In the genomic region with DNA sequence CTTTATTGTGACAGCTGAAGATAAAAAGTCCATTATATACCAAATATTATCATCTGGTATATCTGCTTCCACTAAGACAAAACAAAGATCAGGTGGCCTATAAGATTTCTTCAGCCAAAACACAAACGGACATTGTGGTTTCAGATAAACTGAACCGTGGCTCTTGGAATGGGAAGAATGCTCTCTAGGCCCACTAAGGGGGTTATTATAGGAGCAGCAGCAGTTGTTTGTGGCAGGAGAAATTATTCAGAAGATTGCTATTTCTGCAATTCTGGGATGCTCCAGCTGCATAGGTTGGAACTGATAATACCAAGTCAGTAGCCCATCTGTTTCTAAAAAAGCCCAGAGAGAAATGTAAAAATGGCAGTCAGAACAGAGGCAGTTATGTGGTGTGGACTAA, we compare ENCODE assay signal across 17 cellular contexts.
DNase-seq lines count a peak whose midpoint lies in the region; ATAC-seq and TF ChIP-seq lines count a peak whose summit lies in the region.
"Had no signal": no experiment of that assay in that cellular context is flagged by ENCODE, and none has a peak within 500 bp of the region (broad histone marks: within the 10 kb centered on the region; RNA-seq: fewer than 3 reads in every experiment).

No MANE protein-coding gene starts in this region.

- no peaks in the 10 kb centered on the region for H3K36me3 Mint-ChIP-seq in activated naive CD8-positive, alpha-beta T cell treated with anti-CD3 and anti-CD28 coated beads, Interleukin-2, amount 50 U/mL, for 24 hours (ENCODE audit: low read depth)

- no peak for TF ChIP-seq CTCF in AG10803 (conservative IDR thresholded peaks at IDR 0.05; ENCODE audit: low read length)

- ATAC-seq in SK-N-SH treated with all-trans-retinoic acid at 6 μM for 48 hours (peak; percentile 96), HG02852 (IDR thresholded peaks at IDR 0.05; ENCODE audit: unreplicated experiment) (no peak)
- ATAC-seq in activated naive CD8-positive, alpha-beta T cell treated with anti-CD3 and anti-CD28 coated beads, Interleukin-2, amount 50 U/mL, for 24 hours, result no peak
- ATAC-seq: psoas muscle had no signal

- no peak overlapping the region for H3K27ac Mint-ChIP-seq in activated naive CD8-positive, alpha-beta T cell treated with anti-CD3 and anti-CD28 coated beads, Interleukin-2, amount 50 U/mL, for 24 hours

- no peaks in the 10 kb centered on the region for H3K9me3 Mint-ChIP-seq in activated naive CD8-positive, alpha-beta T cell treated with anti-CD3 and anti-CD28 coated beads, Interleukin-2, amount 50 U/mL, for 24 hours

- H3K4me3 Mint-ChIP-seq in activated naive CD8-positive, alpha-beta T cell treated with anti-CD3 and anti-CD28 coated beads, Interleukin-2, amount 50 U/mL, for 24 hours, result no peak overlapping the region

- no peak overlapping the region for H3K4me3 ChIP-seq in AG10803 (ENCODE audit: low read length)
- H3K4me3 ChIP-seq: esophagus squamous epithelium, psoas muscle had no signal

- H3K4me1 Mint-ChIP-seq in activated naive CD8-positive, alpha-beta T cell treated with anti-CD3 and anti-CD28 coated beads, Interleukin-2, amount 50 U/mL, for 24 hours, result no peaks in the 10 kb centered on the region

- H3K27me3 Mint-ChIP-seq in activated naive CD8-positive, alpha-beta T cell treated with anti-CD3 and anti-CD28 coated beads, Interleukin-2, amount 50 U/mL, for 24 hours, result peaks cover 11% of the 10 kb centered on the region

- peak; percentile 89 for DNase-seq in AG10803 (ENCODE audit: low read depth)
- peak; percentile 39 for DNase-seq in HCEC 1CT
- peak; percentile 91 for DNase-seq in islet precursor cell
- DNase-seq in NCI-H526 treated with DMSO at 0.1 percent for 48 hours (lab: John Stamatoyannopoulos, UW), result no peak
- no peak for DNase-seq in activated naive CD8-positive, alpha-beta T cell treated with anti-CD3 and anti-CD28 coated beads, Interleukin-2, amount 50 U/mL, for 24 hours
- no peak for DNase-seq in NCI-H1048 (lab: John Stamatoyannopoulos, UW)
- DNase-seq: activated CD8-positive, alpha-beta memory T cell treated with anti-CD3 and anti-CD28 coated beads for 24 hours; activated naive CD4-positive, alpha-beta T cell; esophagus squamous epithelium; GOT3; NCI-H1417 treated with DMSO at 0.1 percent for 48 hours; NCI-H69; psoas muscle; stimulated activated CD4-positive, alpha-beta T cell treated with anti-CD3 and anti-CD28 coated beads, Interleukin-4, amount 100 ng/mL, for 24 hours; stimulated activated naive CD4-positive, alpha-beta T cell had no signal

TF ChIP-seq in SK-N-SH treated with all-trans-retinoic acid at 6 μM for 48 hours, 23 proteins besides CTCF, POLR2A, EP300 and RAD21:
- TF ChIP-seq, protein P1, sequence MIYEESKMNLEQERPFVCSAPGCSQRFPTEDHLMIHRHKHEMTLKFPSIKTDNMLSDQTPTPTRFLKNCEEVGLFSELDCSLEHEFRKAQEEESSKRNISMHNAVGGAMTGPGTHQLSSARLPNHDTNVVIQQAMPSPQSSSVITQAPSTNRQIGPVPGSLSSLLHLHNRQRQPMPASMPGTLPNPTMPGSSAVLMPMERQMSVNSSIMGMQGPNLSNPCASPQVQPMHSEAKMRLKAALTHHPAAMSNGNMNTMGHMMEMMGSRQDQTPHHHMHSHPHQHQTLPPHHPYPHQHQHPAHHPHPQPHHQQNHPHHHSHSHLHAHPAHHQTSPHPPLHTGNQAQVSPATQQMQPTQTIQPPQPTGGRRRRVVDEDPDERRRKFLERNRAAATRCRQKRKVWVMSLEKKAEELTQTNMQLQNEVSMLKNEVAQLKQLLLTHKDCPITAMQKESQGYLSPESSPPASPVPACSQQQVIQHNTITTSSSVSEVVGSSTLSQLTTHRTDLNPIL (CRISPR knock-in tag; IDR thresholded peaks at IDR 0.05; ENCODE audit: low read depth), result peak; percentile 70
- TF ChIP-seq BACH2 (CRISPR knock-in tag; IDR thresholded peaks at IDR 0.05; ENCODE audit: borderline replicate concordance), result no peak
- peak; percentile 19; the same call in 1 of the 2 replicates for TF ChIP-seq GLIS3 (CRISPR knock-in tag; IDR thresholded peaks at IDR 0.05)
- TF ChIP-seq TCF4 (CRISPR knock-in tag; IDR thresholded peaks at IDR 0.05; ENCODE audit: borderline replicate concordance), result no peak
- TF ChIP-seq ESRRG (CRISPR knock-in tag; IDR thresholded peaks at IDR 0.05), result 0 out of 2 replicates have a peak, but pooled peaks have one; percentile 7
- no peak for TF ChIP-seq ZNF565 (CRISPR knock-in tag; conservative IDR thresholded peaks at IDR 0.05; ENCODE audit: low read depth)
- no peak for TF ChIP-seq ZFP3 (CRISPR knock-in tag; IDR thresholded peaks at IDR 0.05)
- TF ChIP-seq SNAI2 (CRISPR knock-in tag; IDR thresholded peaks at IDR 0.05), result no peak
- 0 out of 2 replicates have a peak, but pooled peaks have one; percentile 37 for TF ChIP-seq TOX (CRISPR knock-in tag; IDR thresholded peaks at IDR 0.05; ENCODE audit: borderline replicate concordance)
- peak; percentile 94 for TF ChIP-seq ISL1 (CRISPR knock-in tag; IDR thresholded peaks at IDR 0.05)

Comparison
In these comparisons a context has a peak if more than half of its experiments do, and no peak if none do; other contexts are left out.
1. DNase-seq: peak in AG10803 (single experiment), HCEC 1CT (single experiment) and islet precursor cell (single experiment); none in NCI-H526 treated with DMSO at 0.1 percent for 48 hours (single experiment), activated naive CD8-positive, alpha-beta T cell treated with anti-CD3 and anti-CD28 coated beads, Interleukin-2, amount 50 U/mL, for 24 hours (single experiment) and NCI-H1048 (single experiment).